In the genomic region with DNA sequence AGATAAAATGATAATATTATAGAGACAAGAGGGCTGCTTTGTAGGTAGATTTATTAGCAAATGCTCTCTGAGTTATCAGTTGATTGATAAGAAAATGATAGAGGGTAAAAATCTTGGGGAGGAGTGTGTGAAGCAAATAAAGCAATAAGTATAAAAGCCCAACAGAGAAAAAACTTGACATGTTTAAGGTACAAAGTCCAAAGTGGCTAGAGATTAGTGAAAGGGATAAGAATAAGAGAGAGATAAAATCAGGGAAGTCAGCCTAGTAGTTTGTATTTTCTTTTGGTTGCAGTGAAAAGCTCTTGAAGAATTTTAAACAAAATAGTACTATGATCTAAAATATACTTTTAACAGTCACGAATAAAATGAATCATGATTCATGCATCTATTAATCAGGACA, we compare ENCODE assay signal across 1 cellular context.
TF ChIP-seq lines count a peak whose summit lies in the region.

No MANE protein-coding gene starts in this region.

TF ChIP-seq in HepG2, 621 proteins besides CTCF, POLR2A, EP300 and RAD21:
- TF ChIP-seq, protein P1, sequence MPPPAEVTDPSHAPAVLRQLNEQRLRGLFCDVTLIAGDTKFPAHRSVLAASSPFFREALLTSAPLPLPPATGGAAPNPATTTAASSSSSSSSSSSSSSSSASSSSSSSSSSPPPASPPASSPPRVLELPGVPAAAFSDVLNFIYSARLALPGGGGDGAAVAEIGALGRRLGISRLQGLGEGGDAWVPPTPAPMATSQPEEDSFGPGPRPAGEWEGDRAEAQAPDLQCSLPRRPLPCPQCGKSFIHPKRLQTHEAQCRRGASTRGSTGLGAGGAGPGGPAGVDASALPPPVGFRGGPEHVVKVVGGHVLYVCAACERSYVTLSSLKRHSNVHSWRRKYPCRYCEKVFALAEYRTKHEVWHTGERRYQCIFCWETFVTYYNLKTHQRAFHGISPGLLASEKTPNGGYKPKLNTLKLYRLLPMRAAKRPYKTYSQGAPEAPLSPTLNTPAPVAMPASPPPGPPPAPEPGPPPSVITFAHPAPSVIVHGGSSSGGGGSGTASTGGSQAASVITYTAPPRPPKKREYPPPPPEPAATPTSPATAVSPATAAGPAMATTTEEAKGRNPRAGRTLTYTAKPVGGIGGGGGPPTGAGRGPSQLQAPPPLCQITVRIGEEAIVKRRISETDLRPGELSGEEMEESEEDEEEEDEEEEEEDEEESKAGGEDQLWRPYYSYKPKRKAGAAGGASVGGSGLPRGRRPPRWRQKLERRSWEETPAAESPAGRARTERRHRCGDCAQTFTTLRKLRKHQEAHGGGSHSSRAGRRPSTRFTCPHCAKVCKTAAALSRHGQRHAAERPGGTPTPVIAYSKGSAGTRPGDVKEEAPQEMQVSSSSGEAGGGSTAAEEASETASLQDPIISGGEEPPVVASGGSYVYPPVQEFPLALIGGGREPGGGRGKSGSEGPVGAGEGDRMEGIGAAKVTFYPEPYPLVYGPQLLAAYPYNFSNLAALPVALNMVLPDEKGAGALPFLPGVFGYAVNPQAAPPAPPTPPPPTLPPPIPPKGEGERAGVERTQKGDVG (CRISPR knock-in tag; IDR thresholded peaks at IDR 0.05; ENCODE audit: borderline replicate concordance): no peak
- no peak for TF ChIP-seq PITX1 (CRISPR knock-in tag; IDR thresholded peaks at IDR 0.05)
- no peak for TF ChIP-seq DNMT1 (CRISPR knock-in tag; IDR thresholded peaks at IDR 0.05)
- TF ChIP-seq, protein P2, sequence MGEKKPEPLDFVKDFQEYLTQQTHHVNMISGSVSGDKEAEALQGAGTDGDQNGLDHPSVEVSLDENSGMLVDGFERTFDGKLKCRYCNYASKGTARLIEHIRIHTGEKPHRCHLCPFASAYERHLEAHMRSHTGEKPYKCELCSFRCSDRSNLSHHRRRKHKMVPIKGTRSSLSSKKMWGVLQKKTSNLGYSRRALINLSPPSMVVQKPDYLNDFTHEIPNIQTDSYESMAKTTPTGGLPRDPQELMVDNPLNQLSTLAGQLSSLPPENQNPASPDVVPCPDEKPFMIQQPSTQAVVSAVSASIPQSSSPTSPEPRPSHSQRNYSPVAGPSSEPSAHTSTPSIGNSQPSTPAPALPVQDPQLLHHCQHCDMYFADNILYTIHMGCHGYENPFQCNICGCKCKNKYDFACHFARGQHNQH (CRISPR knock-in tag; IDR thresholded peaks at IDR 0.05): no peak
- TF ChIP-seq SP1 (IDR thresholded peaks at IDR 0.05): no peak
- TF ChIP-seq SP1 (CRISPR knock-in tag; IDR thresholded peaks at IDR 0.05): no peak
- TF ChIP-seq, protein P3, sequence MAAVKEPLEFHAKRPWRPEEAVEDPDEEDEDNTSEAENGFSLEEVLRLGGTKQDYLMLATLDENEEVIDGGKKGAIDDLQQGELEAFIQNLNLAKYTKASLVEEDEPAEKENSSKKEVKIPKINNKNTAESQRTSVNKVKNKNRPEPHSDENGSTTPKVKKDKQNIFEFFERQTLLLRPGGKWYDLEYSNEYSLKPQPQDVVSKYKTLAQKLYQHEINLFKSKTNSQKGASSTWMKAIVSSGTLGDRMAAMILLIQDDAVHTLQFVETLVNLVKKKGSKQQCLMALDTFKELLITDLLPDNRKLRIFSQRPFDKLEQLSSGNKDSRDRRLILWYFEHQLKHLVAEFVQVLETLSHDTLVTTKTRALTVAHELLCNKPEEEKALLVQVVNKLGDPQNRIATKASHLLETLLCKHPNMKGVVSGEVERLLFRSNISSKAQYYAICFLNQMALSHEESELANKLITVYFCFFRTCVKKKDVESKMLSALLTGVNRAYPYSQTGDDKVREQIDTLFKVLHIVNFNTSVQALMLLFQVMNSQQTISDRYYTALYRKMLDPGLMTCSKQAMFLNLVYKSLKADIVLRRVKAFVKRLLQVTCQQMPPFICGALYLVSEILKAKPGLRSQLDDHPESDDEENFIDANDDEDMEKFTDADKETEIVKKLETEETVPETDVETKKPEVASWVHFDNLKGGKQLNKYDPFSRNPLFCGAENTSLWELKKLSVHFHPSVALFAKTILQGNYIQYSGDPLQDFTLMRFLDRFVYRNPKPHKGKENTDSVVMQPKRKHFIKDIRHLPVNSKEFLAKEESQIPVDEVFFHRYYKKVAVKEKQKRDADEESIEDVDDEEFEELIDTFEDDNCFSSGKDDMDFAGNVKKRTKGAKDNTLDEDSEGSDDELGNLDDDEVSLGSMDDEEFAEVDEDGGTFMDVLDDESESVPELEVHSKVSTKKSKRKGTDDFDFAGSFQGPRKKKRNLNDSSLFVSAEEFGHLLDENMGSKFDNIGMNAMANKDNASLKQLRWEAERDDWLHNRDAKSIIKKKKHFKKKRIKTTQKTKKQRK (IDR thresholded peaks at IDR 0.05; ENCODE audit: low read length): no peak
- TF ChIP-seq ZNF263 (CRISPR knock-in tag; IDR thresholded peaks at IDR 0.05): no peak
- TF ChIP-seq JUNB (CRISPR knock-in tag; IDR thresholded peaks at IDR 0.05; ENCODE audit: borderline replicate concordance): no peak
- TF ChIP-seq, protein P4, sequence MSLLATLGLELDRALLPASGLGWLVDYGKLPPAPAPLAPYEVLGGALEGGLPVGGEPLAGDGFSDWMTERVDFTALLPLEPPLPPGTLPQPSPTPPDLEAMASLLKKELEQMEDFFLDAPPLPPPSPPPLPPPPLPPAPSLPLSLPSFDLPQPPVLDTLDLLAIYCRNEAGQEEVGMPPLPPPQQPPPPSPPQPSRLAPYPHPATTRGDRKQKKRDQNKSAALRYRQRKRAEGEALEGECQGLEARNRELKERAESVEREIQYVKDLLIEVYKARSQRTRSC (CRISPR knock-in tag; IDR thresholded peaks at IDR 0.05; ENCODE audit: low read depth): no peak
